In genomic region chr11:118928108-118928869, GRCh38 we compare ENCODE assay signal across 1 cellular context.
TF ChIP-seq lines count a peak whose summit lies in the region.

No MANE protein-coding gene starts in this region.

TF ChIP-seq in K562, 482 proteins besides CTCF, POLR2A, EP300 and RAD21 (continued from another document and continues in another):
- no peak for TF ChIP-seq CHAMP1 (IDR thresholded peaks at IDR 0.05)
- TF ChIP-seq MTA2 (IDR thresholded peaks at IDR 0.05; ENCODE audit: low read depth), result peak; percentile 3; the same call in 1 of the 2 replicates
- TF ChIP-seq SAP30 (IDR thresholded peaks at IDR 0.05; ENCODE audit: borderline replicate concordance, insufficient read depth, low read depth, low read length, poor library complexity, severe bottlenecking), result peak; percentile 43
- peak; percentile 62 for TF ChIP-seq USF2 (CRISPR knock-in tag; IDR thresholded peaks at IDR 0.05)
- peak; percentile 12 for TF ChIP-seq TBP (optimal IDR thresholded peaks at IDR 0.05; ENCODE audit: low read depth, low read length)
- TF ChIP-seq ZNF217 (CRISPR knock-in tag; IDR thresholded peaks at IDR 0.05), result no peak
- no peak for TF ChIP-seq CREB3 (tag; conservative IDR thresholded peaks at IDR 0.05; ENCODE audit: low read depth)
- TF ChIP-seq BRD4 (IDR thresholded peaks at IDR 0.05), result no peak
- TF ChIP-seq BRCA1 (IDR thresholded peaks at IDR 0.05), result no peak
- TF ChIP-seq BRCA1 (CRISPR knock-in tag; IDR thresholded peaks at IDR 0.05), result no peak
- no peak for TF ChIP-seq KLF16 (IDR thresholded peaks at IDR 0.05)
- TF ChIP-seq GMEB1 (CRISPR knock-in tag; IDR thresholded peaks at IDR 0.05), result no peak
- no peak for TF ChIP-seq ZNF655 (CRISPR knock-in tag; IDR thresholded peaks at IDR 0.05)
- peak in 1 of 2 experiments; percentile 29 for TF ChIP-seq AFF1 (IDR thresholded peaks at IDR 0.05; ENCODE audit: low read depth in 1 of 2, partially characterized antibody in 2 of 2)
- TF ChIP-seq SMAD1 (IDR thresholded peaks at IDR 0.05; ENCODE audit: low read depth, low read length, partially characterized antibody), result no peak
- no peak for TF ChIP-seq RNF219 (CRISPR knock-in tag; IDR thresholded peaks at IDR 0.05)
- no peak for TF ChIP-seq TRIM28 (IDR thresholded peaks at IDR 0.05)
- TF ChIP-seq MYBL2 (IDR thresholded peaks at IDR 0.05; ENCODE audit: low read depth), result no peak
- TF ChIP-seq MYBL2 (CRISPR knock-in tag; IDR thresholded peaks at IDR 0.05; ENCODE audit: borderline replicate concordance), result no peak
- TF ChIP-seq FOXP1 (CRISPR knock-in tag; IDR thresholded peaks at IDR 0.05), result no peak
- TF ChIP-seq MBD1 (CRISPR knock-in tag; IDR thresholded peaks at IDR 0.05), result no peak
- TF ChIP-seq LARP7 (IDR thresholded peaks at IDR 0.05), result no peak
- no peak for TF ChIP-seq MLX (CRISPR knock-in tag; conservative IDR thresholded peaks at IDR 0.05)
- no peak for TF ChIP-seq BDP1 (IDR thresholded peaks at IDR 0.05; ENCODE audit: insufficient read depth, insufficient read length)
- no peak for TF ChIP-seq HDAC3 (IDR thresholded peaks at IDR 0.05; ENCODE audit: borderline replicate concordance, partially characterized antibody)
- TF ChIP-seq CBX1 (IDR thresholded peaks at IDR 0.05; ENCODE audit: low read depth), result no peak
- TF ChIP-seq ILK (tag; IDR thresholded peaks at IDR 0.05; ENCODE audit: borderline replicate concordance, low read depth), result no peak
- TF ChIP-seq AFF4 (CRISPR knock-in tag; IDR thresholded peaks at IDR 0.05), result no peak
- TF ChIP-seq ZNF354B (CRISPR knock-in tag; IDR thresholded peaks at IDR 0.05), result no peak
- no peak for TF ChIP-seq KLF13 (tag; IDR thresholded peaks at IDR 0.05; ENCODE audit: borderline replicate concordance, low read depth)
- TF ChIP-seq HOMEZ (CRISPR knock-in tag; IDR thresholded peaks at IDR 0.05), result no peak
- no peak for TF ChIP-seq YY1 (IDR thresholded peaks at IDR 0.05; ENCODE audit: borderline replicate concordance in 1 of 3, control insufficient read depth in 1 of 3, extremely low read depth in 1 of 3, insufficient read depth in 3 of 3, insufficient read length in 1 of 3, insufficient replicate concordance in 2 of 3, low read depth in 1 of 3, low read length in 2 of 3)
